ENCODE assay signal across 2 cellular contexts in genomic region chr12:93880853-93881522, GRCh38.
TF ChIP-seq lines count a peak whose summit lies in the region.

No MANE protein-coding gene starts in this region.

TF ChIP-seq in SK-N-SH, 30 proteins besides CTCF, POLR2A, EP300 and RAD21 (continued from another document):
- TF ChIP-seq REST (IDR thresholded peaks at IDR 0.05; ENCODE audit: low read depth, low read length) = no peak
- no peak for TF ChIP-seq GATA2 (CRISPR knock-in tag; IDR thresholded peaks at IDR 0.05)
- no peak for TF ChIP-seq MXI1 (IDR thresholded peaks at IDR 0.05; ENCODE audit: low read depth, low read length)
- TF ChIP-seq YY1 (IDR thresholded peaks at IDR 0.05; ENCODE audit: low read depth) = no peak
- no peak for TF ChIP-seq NRF1 (IDR thresholded peaks at IDR 0.05; ENCODE audit: low read depth, low read length)
- TF ChIP-seq FOXJ3 (CRISPR knock-in tag; IDR thresholded peaks at IDR 0.05) = no peak
- no peak for TF ChIP-seq IRF3 (IDR thresholded peaks at IDR 0.05; ENCODE audit: low read depth, low read length)
- no peak for TF ChIP-seq CHD2 (IDR thresholded peaks at IDR 0.05; ENCODE audit: low read length, partially characterized antibody)
- TF ChIP-seq TEAD4 (IDR thresholded peaks at IDR 0.05; ENCODE audit: borderline replicate concordance, insufficient read depth) = no peak
- no peak for TF ChIP-seq FOXM1 (IDR thresholded peaks at IDR 0.05; ENCODE audit: low read depth)
- no peak for TF ChIP-seq NFIC (IDR thresholded peaks at IDR 0.05; ENCODE audit: borderline replicate concordance)
- no peak for TF ChIP-seq ZBTB33 (IDR thresholded peaks at IDR 0.05; ENCODE audit: borderline replicate concordance, low read depth)
- TF ChIP-seq TCF12 (IDR thresholded peaks at IDR 0.05) = no peak
- TF ChIP-seq USF1 (IDR thresholded peaks at IDR 0.05; ENCODE audit: borderline replicate concordance, low read depth) = no peak
- TF ChIP-seq SMC3 (IDR thresholded peaks at IDR 0.05; ENCODE audit: low read depth, low read length) = no peak
- no peak for TF ChIP-seq FOSL2 (IDR thresholded peaks at IDR 0.05; ENCODE audit: borderline replicate concordance, low read depth)
- no peak for TF ChIP-seq RXRA (IDR thresholded peaks at IDR 0.05; ENCODE audit: borderline replicate concordance, low read depth)
- TF ChIP-seq RCOR1 (IDR thresholded peaks at IDR 0.05; ENCODE audit: low read length) = no peak

TF ChIP-seq in SK-N-SH treated with all-trans-retinoic acid at 6 μM for 48 hours, 23 proteins besides CTCF, POLR2A, EP300 and RAD21 (continued from another document):
- no peak for TF ChIP-seq POU6F1 (CRISPR knock-in tag; IDR thresholded peaks at IDR 0.05; ENCODE audit: borderline replicate concordance, low read depth)
- no peak for TF ChIP-seq ZNF565 (CRISPR knock-in tag; conservative IDR thresholded peaks at IDR 0.05; ENCODE audit: low read depth)
